Comparison of ENCODE assay signal across 28 cellular contexts in the genomic region with DNA sequence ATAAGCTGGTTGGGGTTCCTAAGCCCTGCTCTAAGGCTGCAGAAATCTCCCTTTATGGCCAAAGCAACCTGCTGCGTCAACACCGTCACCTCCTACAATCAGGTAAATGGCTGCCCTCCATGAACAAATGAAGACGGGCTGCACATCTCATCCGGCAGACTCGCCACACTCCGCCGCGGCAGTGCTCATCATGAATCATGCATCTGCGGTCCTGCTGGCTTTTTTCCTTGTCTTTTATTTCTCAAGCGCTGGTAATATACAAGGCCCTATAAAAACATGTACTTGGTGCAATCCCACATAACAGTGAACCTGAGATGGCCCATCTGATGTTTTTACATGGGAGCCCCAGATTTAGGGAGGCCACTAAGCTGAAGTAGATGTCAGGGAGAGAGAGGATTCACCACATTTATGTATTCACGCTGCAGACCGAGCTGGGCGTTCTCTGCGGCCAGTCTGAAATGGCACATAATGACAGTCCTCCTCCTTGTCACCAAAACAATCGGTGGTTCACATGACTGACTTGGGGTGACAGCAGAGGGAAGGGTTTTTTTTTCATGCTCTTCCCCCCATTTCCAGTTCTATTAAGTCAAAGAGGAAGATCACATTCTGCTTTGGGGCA.
DNase-seq lines count a peak whose midpoint lies in the region; ATAC-seq and TF ChIP-seq lines count a peak whose summit lies in the region.
"Had no signal": no experiment of that assay in that cellular context is flagged by ENCODE, and none has a peak within 500 bp of the region (broad histone marks: within the 10 kb centered on the region; RNA-seq: fewer than 3 reads in every experiment).

No MANE protein-coding gene starts in this region.

- H3K9me3 ChIP-seq in Panc1 (ENCODE audit: control insufficient read depth, insufficient read depth, low read depth, low read length) (no peaks in the 10 kb centered on the region), endodermal cell (ENCODE audit: control insufficient read depth, low read length) (peaks cover 5% of the 10 kb centered on the region), HAP-1 (no peaks in the 10 kb centered on the region)
- H3K9me3 ChIP-seq: Caco-2, thyroid gland had no signal

- no peak overlapping the region for H3K4me3 ChIP-seq in Panc1 (ENCODE audit: low read depth in 2 of 2, low read length in 2 of 2)
- H3K4me3 ChIP-seq in endodermal cell (ENCODE audit: low read length): no peak overlapping the region
- no peak overlapping the region for H3K4me3 ChIP-seq in HAP-1
- H3K4me3 ChIP-seq: BLaER1 treated with 17β-estradiol and CSF1 and Interleukin-3, amounts not matched to agents 10 nM and 100 nM; cardiac muscle cell; left ventricle myocardium inferior; skin epidermis; thyroid gland had no signal

- POLR2A ChIA-PET in Panc1 (lab: Charles Lee): no interaction called here

- H3K27ac ChIP-seq in Panc1 (ENCODE audit: low read length) (no peak overlapping the region), endodermal cell (ENCODE audit: low read depth, low read length) (no peak overlapping the region)
- H3K27ac ChIP-seq: BLaER1 treated with 17β-estradiol and CSF1 and Interleukin-3, amounts not matched to agents 10 nM and 100 nM; cardiac muscle cell; left ventricle myocardium inferior; RWPE1; skin epidermis; thyroid gland had no signal

- no peaks in the 10 kb centered on the region for H3K27me3 Mint-ChIP-seq in endodermal cell (ENCODE audit: insufficient read depth)

- 0 out of 2 replicates have a peak, but pooled peaks have one; percentile 38 for ATAC-seq in Panc1
- ATAC-seq in HG02571 (IDR thresholded peaks at IDR 0.05; ENCODE audit: unreplicated experiment): no peak
- no peak for ATAC-seq in HG02610 (IDR thresholded peaks at IDR 0.05; ENCODE audit: unreplicated experiment)
- ATAC-seq: activated CD4-positive, CD25-positive, alpha-beta regulatory T cell treated with anti-CD3 and anti-CD28 coated beads, Interleukin-2, amount 50 U/mL, for 24 hours; activated T-helper 17 cell treated with anti-CD3 and anti-CD28 coated beads, Interleukin-2, amount 50 U/mL, for 72 hours had no signal

- intact Hi-C loops in Panc1 (cut with micrococcal nuclease; ENCODE audit: unreplicated experiment): no loop called here

- whole genome bisulfite sequencing in endodermal cell (ENCODE audit: insufficient coverage in 1 of 2, insufficient read length in 1 of 2), 2 experiments: 89 to 96% methylated on average over 8 to 15 of the region's 15 CpGs

- CTCF ChIA-PET in Panc1 (lab: Charles Lee): no interaction called here

- in situ Hi-C loops in Panc1 (cut with HindIII; ENCODE audit: low pct_unique_long_range_greater_than_20kb, low sequenced_read_pairs): no loop called here
- in situ Hi-C loops in HAP-1 (cut with MboI; ENCODE audit: low sequenced_read_pairs): no loop called here

- no peak overlapping the region for H3K4me3 Mint-ChIP-seq in endodermal cell
- H3K4me3 Mint-ChIP-seq: activated naive CD4-positive, alpha-beta T cell treated with anti-CD3 and anti-CD28 coated beads, Interleukin-2, amount 50 U/mL, for 24 hours; activated T-helper 17 cell treated with anti-CD3 and anti-CD28 coated beads, Interleukin-2, amount 50 U/mL, for 72 hours; HFFc6; stimulated activated naive CD8-positive, alpha-beta T cell treated with anti-CD3 and anti-CD28 coated beads, Interleukin-15, Interleukin-2, amounts not matched to agents 100 ng/mL and 50 ng/mL, for 24 hours had no signal

- H3K9ac ChIP-seq in endodermal cell (ENCODE audit: extremely low read depth, low read length, poor library complexity, severe bottlenecking): no peak overlapping the region
- H3K9ac ChIP-seq: BLaER1 treated with 17β-estradiol and CSF1 and Interleukin-3, amounts not matched to agents 10 nM and 100 nM had no signal

- peaks cover 5% of the 10 kb centered on the region for H3K9me3 Mint-ChIP-seq in endodermal cell
- H3K9me3 Mint-ChIP-seq: activated naive CD4-positive, alpha-beta T cell treated with anti-CD3 and anti-CD28 coated beads, Interleukin-2, amount 50 U/mL, for 24 hours; activated T-helper 17 cell treated with anti-CD3 and anti-CD28 coated beads, Interleukin-2, amount 50 U/mL, for 72 hours; stimulated activated naive CD8-positive, alpha-beta T cell treated with anti-CD3 and anti-CD28 coated beads, Interleukin-15, Interleukin-2, amounts not matched to agents 100 ng/mL and 50 ng/mL, for 24 hours had no signal

- BruUV-seq in Panc1 (replicated peaks; lab: Mats Ljungman, UMichigan): no TSS peak

- peak overlapping the region; percentile 29 for H3K27ac Mint-ChIP-seq in endodermal cell
- H3K27ac Mint-ChIP-seq: activated naive CD4-positive, alpha-beta T cell treated with anti-CD3 and anti-CD28 coated beads, Interleukin-2, amount 50 U/mL, for 24 hours; activated T-helper 17 cell treated with anti-CD3 and anti-CD28 coated beads, Interleukin-2, amount 50 U/mL, for 72 hours; HFFc6; stimulated activated naive CD8-positive, alpha-beta T cell treated with anti-CD3 and anti-CD28 coated beads, Interleukin-15, Interleukin-2, amounts not matched to agents 100 ng/mL and 50 ng/mL, for 24 hours had no signal

- DNase-seq in Daoy (ENCODE audit: low read depth) (peak; percentile 77), Panc1 (ENCODE audit: low read depth, low spot score) (no peak), endodermal cell (no peak), pons (ENCODE audit: low spot score) (peak; percentile 39), HAP-1 (ENCODE audit: low spot score in 2 of 2) (no peak)
- no peak for DNase-seq in central memory CD4-positive, alpha-beta T cell
- DNase-seq: activated CD4-positive, alpha-beta T cell treated with anti-CD3 and anti-CD28 coated beads, Interleukin-2, amount 50 U/mL, for 48 hours; activated CD8-positive, alpha-beta memory T cell treated with anti-CD3 and anti-CD28 coated beads, Interleukin-2, amount 50 U/mL, for 48 hours; Caco-2; HFFc6; IMR-90; left ventricle myocardium inferior; NCI-H1092; NCI-H187; NCI-H526; retina; T-helper 1 cell; thyroid gland had no signal

- peaks cover 48% of the 10 kb centered on the region for H3K4me1 Mint-ChIP-seq in endodermal cell
- H3K4me1 Mint-ChIP-seq: activated naive CD4-positive, alpha-beta T cell treated with anti-CD3 and anti-CD28 coated beads, Interleukin-2, amount 50 U/mL, for 24 hours; activated T-helper 17 cell treated with anti-CD3 and anti-CD28 coated beads, Interleukin-2, amount 50 U/mL, for 72 hours had no signal

- H3K27me3 ChIP-seq in Panc1 (ENCODE audit: control insufficient read depth, insufficient read depth, low read length) (peaks cover 23% of the 10 kb centered on the region), endodermal cell (ENCODE audit: control insufficient read depth, insufficient read depth, low read length, poor library complexity, severe bottlenecking) (no peaks in the 10 kb centered on the region), HAP-1 (ENCODE audit: low read depth) (no peaks in the 10 kb centered on the region)
- H3K27me3 ChIP-seq: BLaER1 treated with 17β-estradiol and CSF1 and Interleukin-3, amounts not matched to agents 10 nM and 100 nM; cardiac muscle cell; thyroid gland had no signal

- H3K36me3 ChIP-seq in Panc1 (ENCODE audit: control insufficient read depth, insufficient read depth, low read length) (no peaks in the 10 kb centered on the region; the same call in 1 of the 2 replicates), endodermal cell (ENCODE audit: control insufficient read depth, insufficient read depth, low read length) (no peaks in the 10 kb centered on the region), HAP-1 (replicated peaks) (no peaks in the 10 kb centered on the region)
- H3K36me3 ChIP-seq: BLaER1 treated with 17β-estradiol and CSF1 and Interleukin-3, amounts not matched to agents 10 nM and 100 nM; cardiac muscle cell; left ventricle myocardium inferior; thyroid gland had no signal

- H3K4me1 ChIP-seq in Panc1 (ENCODE audit: control insufficient read depth, insufficient read depth, low read length): no peaks in the 10 kb centered on the region
- H3K4me1 ChIP-seq in endodermal cell (ENCODE audit: control insufficient read depth, insufficient read depth, low read length): peaks cover 14% of the 10 kb centered on the region
- peaks cover 3% of the 10 kb centered on the region for H3K4me1 ChIP-seq in HAP-1
- H3K4me1 ChIP-seq: BLaER1 treated with 17β-estradiol and CSF1 and Interleukin-3, amounts not matched to agents 10 nM and 100 nM; Caco-2; left ventricle myocardium inferior; thyroid gland had no signal

- TF ChIP-seq CTCF in Panc1 (IDR thresholded peaks at IDR 0.05) (no peak), endodermal cell (conservative IDR thresholded peaks at IDR 0.05) (no peak)

- H3K36me3 Mint-ChIP-seq in endodermal cell (ENCODE audit: low read depth): no peaks in the 10 kb centered on the region
- H3K36me3 Mint-ChIP-seq: activated naive CD4-positive, alpha-beta T cell treated with anti-CD3 and anti-CD28 coated beads, Interleukin-2, amount 50 U/mL, for 24 hours had no signal

Comparison
In these comparisons a context has a peak if more than half of its experiments do, and no peak if none do; other contexts are left out.
1. DNase-seq: peak in Daoy (single experiment) and pons (single experiment); none in Panc1 (single experiment), endodermal cell (single experiment), central memory CD4-positive, alpha-beta T cell (single experiment) and HAP-1 (0 of 2).